16 cellular contexts compared by ENCODE assay signal in the genomic region with DNA sequence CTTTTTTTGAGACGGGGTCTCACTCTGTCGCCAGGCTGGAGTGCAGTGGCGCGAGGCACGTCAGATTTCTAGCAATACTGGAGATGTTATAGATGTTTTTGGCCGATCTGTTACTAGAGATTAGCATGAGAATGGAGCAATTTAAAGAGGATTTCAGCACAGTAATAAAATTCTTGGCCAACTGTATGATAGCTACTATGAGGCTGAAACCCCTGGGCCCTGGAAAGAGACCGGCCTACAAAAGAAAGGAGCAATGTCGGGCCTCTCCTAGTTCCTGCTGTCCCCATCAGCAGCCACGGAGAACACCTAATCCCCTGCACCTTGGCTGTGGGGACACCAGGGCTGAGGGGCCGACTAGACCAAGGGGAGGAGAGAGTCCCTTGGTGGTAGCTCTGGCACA.
"Had no signal": no experiment of that assay in that cellular context is flagged by ENCODE, and none has a peak within 500 bp of the region (broad histone marks: within the 10 kb centered on the region; RNA-seq: fewer than 3 reads in every experiment).

No MANE protein-coding gene starts in this region.

- H3K4me1 ChIP-seq: foreskin keratinocyte had no signal

- ATAC-seq: foreskin keratinocyte; gastroesophageal sphincter; heart left ventricle; left cardiac atrium; left lung; left ventricle myocardium superior; lower lobe of right lung; naive thymus-derived CD4-positive, alpha-beta T cell had no signal

- H3K9me3 ChIP-seq: colonic mucosa, esophagus muscularis mucosa, gastroesophageal sphincter, heart left ventricle, left lung, lower lobe of right lung had no signal

- H3K27me3 Mint-ChIP-seq: dendritic cell treated with granulocyte-macrophage colony-stimulating factor and Interleukin-4, amounts not matched to agents 40 ng/mL and 50 ng/mL, for 4 days; naive thymus-derived CD4-positive, alpha-beta T cell had no signal

- H3K27ac Mint-ChIP-seq: dendritic cell treated with granulocyte-macrophage colony-stimulating factor and Interleukin-4, amounts not matched to agents 40 ng/mL and 50 ng/mL, for 4 days had no signal

- H3K4me3 ChIP-seq: colonic mucosa, esophagus muscularis mucosa, gastroesophageal sphincter, heart left ventricle, left lung, lower lobe of right lung had no signal

- DNase-seq: colonic mucosa; cortex of kidney; effector memory CD4-positive, alpha-beta T cell; foreskin keratinocyte; heart left ventricle; hippocampal formation; left cardiac atrium; left ventricle myocardium superior; lower lobe of right lung; mesendoderm; midbrain; naive thymus-derived CD4-positive, alpha-beta T cell had no signal

- H3K9me3 Mint-ChIP-seq: dendritic cell treated with granulocyte-macrophage colony-stimulating factor and Interleukin-4, amounts not matched to agents 40 ng/mL and 50 ng/mL, for 4 days; naive thymus-derived CD4-positive, alpha-beta T cell had no signal

- H3K27me3 ChIP-seq: colonic mucosa, esophagus muscularis mucosa, foreskin keratinocyte, gastroesophageal sphincter, heart left ventricle, left lung had no signal

- H3K27ac ChIP-seq: colonic mucosa, esophagus muscularis mucosa, foreskin keratinocyte, gastroesophageal sphincter, heart left ventricle, left lung, lower lobe of right lung had no signal

- H3K4me3 Mint-ChIP-seq: dendritic cell treated with granulocyte-macrophage colony-stimulating factor and Interleukin-4, amounts not matched to agents 40 ng/mL and 50 ng/mL, for 4 days; naive thymus-derived CD4-positive, alpha-beta T cell had no signal
